In genomic region chr19:17390665-17391370, GRCh38 we compare ENCODE assay signal across 8 cellular contexts. TPM values are rescaled to one million over a fixed set of nuclear protein-coding genes. Genes with fewer than 3 reads are reported as not detected.
A peak's percentile ranks its signal among the peaks of the same experiment; 100 is the strongest.
DNase-seq lines count a peak whose midpoint lies in the region; ATAC-seq and TF ChIP-seq lines count a peak whose summit lies in the region.

No MANE protein-coding gene starts in this region.

- H3K27me3 Mint-ChIP-seq in GM23338 (ENCODE audit: insufficient read depth, low read depth, poor library complexity): peaks cover 12% of the 10 kb centered on the region

- H3K27me3 ChIP-seq in GM23338 (ENCODE audit: insufficient read depth) (peaks cover 10% of the 10 kb centered on the region; the same call in 1 of the 2 replicates), gastroesophageal sphincter (peaks cover 67% of the 10 kb centered on the region)

- H2AFZ ChIP-seq in GM23338: peak overlapping the region; percentile 97

- H3K4me1 ChIP-seq in GM23338 (ENCODE audit: insufficient read depth): peaks cover 9% of the 10 kb centered on the region; the same call in 1 of the 2 replicates
- peaks cover 0 to 40% (median 7%) of the 10 kb centered on the region in 3 donors for H3K4me1 ChIP-seq in gastroesophageal sphincter

- no peaks in the 10 kb centered on the region for H3K79me2 ChIP-seq in GM23338 (replicated peaks; ENCODE audit: insufficient read depth)

- peak; percentile 49 to 77 for TF ChIP-seq CTCF in GM23338 (conservative IDR thresholded peaks at IDR 0.05; ENCODE audit: low read depth in 2 of 2)
- peak; percentile 57 for TF ChIP-seq CTCF in LNCaP clone FGC (IDR thresholded peaks at IDR 0.05; ENCODE audit: control insufficient read depth, extremely low read depth, insufficient read depth)
- TF ChIP-seq CTCF in gastroesophageal sphincter (IDR thresholded peaks at IDR 0.05): peak; percentile 27 to 85 (median 73)

- peaks cover 10% of the 10 kb centered on the region for H3K4me1 Mint-ChIP-seq in GM23338

- peak overlapping the region; percentile 86 for H3K4me3 ChIP-seq in GM23338
- H3K4me3 ChIP-seq in LNCaP clone FGC (ENCODE audit: low read depth, low read length): peak overlapping the region; percentile 44
- peak overlapping the region; percentile 11 to 49 for H3K4me3 ChIP-seq in gastroesophageal sphincter

- H3K9me3 Mint-ChIP-seq in GM23338: peaks cover 14% of the 10 kb centered on the region

- DNase-seq in ELF-1 (ENCODE audit: low read depth, low spot score) (peak; percentile 93), GM23338 (ENCODE audit: low spot score) (peak; percentile 98), LNCaP clone FGC (ENCODE audit: low read depth) (peak; percentile 14), SHP77 (lab: John Stamatoyannopoulos, UW) (peak; percentile 91 to 92), activated gamma-delta T cell treated with Interleukin-2 at 50 U/mL for 16 hours (peak; percentile 91), nucleus accumbens (lab: John Stamatoyannopoulos, UW) (peak in 52 of 56 donors; percentile 14 to 88 (median 66)), substantia nigra (lab: John Stamatoyannopoulos, UW) (peak in 47 of 49 donors; percentile 25 to 87 (median 70))

- WGBS in gastroesophageal sphincter (ENCODE audit: low coverage in 1 of 2), 2 donors: 0 to 1% methylated on average over 5 to 18 of the region's 50 CpGs

- H3K27ac Mint-ChIP-seq in GM23338: no peak overlapping the region

- ATAC-seq in GM23338: peak; percentile 87
- ATAC-seq in gastroesophageal sphincter: peak; percentile 97

- no peak for TF ChIP-seq POLR2A in gastroesophageal sphincter (IDR thresholded peaks at IDR 0.05)

- peak overlapping the region; percentile 84; the same call in 1 of the 2 replicates for H3K27ac ChIP-seq in GM23338 (ENCODE audit: low read depth)
- peak overlapping the region in 1 of 4 donors; percentile 23 for H3K27ac ChIP-seq in gastroesophageal sphincter
- no peak overlapping the region for H3K27ac ChIP-seq in substantia nigra (ENCODE audit: low read depth, low read length, poor library complexity, severe bottlenecking)

- peak overlapping the region; percentile 98 for H3K4me2 ChIP-seq in GM23338

- peaks cover 20% of the 10 kb centered on the region for H3F3A ChIP-seq in GM23338 (replicated peaks; ENCODE audit: low read depth)

- no peaks in the 10 kb centered on the region; the same call in 1 of the 2 replicates for H4K20me1 ChIP-seq in GM23338 (replicated peaks; ENCODE audit: insufficient read depth)

- no peaks in the 10 kb centered on the region for H3K9me2 ChIP-seq in GM23338 (ENCODE audit: insufficient read depth)

- H3K36me3 Mint-ChIP-seq in GM23338 (ENCODE audit: low read depth): no peaks in the 10 kb centered on the region; the same call in 2 of the 3 replicates

- no peaks in the 10 kb centered on the region for H3K36me3 ChIP-seq in GM23338 (ENCODE audit: insufficient read depth)
- H3K36me3 ChIP-seq in gastroesophageal sphincter: no peaks in the 10 kb centered on the region

- peak overlapping the region; percentile 94 for H3K4me3 Mint-ChIP-seq in GM23338

- no peak for TF ChIP-seq EP300 in gastroesophageal sphincter (IDR thresholded peaks at IDR 0.05)

- peaks cover 0 to 15% (median 0%) of the 10 kb centered on the region in 3 donors for H3K9me3 ChIP-seq in gastroesophageal sphincter

TF ChIP-seq in GM23338, 12 proteins besides CTCF, POLR2A, EP300 and RAD21 (continues in another document):
- peak; percentile 56 for TF ChIP-seq POLR2AphosphoS5 (IDR thresholded peaks at IDR 0.05; ENCODE audit: low read depth)
- TF ChIP-seq NANOG (IDR thresholded peaks at IDR 0.05; ENCODE audit: borderline replicate concordance): no peak
- no peak for TF ChIP-seq ZNF331 (CRISPR knock-in tag; IDR thresholded peaks at IDR 0.05; ENCODE audit: low read depth)
- no peak for TF ChIP-seq EZH2 (IDR thresholded peaks at IDR 0.05; ENCODE audit: low read depth, unreplicated experiment)
- peak; percentile 40; the same call in 1 of the 2 replicates for TF ChIP-seq CREB1 (CRISPR knock-in tag; IDR thresholded peaks at IDR 0.05; ENCODE audit: low read depth)
- no peak for TF ChIP-seq ETS1 (IDR thresholded peaks at IDR 0.05)
- no peak for TF ChIP-seq EZH2phosphoT487 (IDR thresholded peaks at IDR 0.05; ENCODE audit: unreplicated experiment)
- no peak for TF ChIP-seq STAT1 (IDR thresholded peaks at IDR 0.05; ENCODE audit: unreplicated experiment)

RNA-seq across cellular contexts. Expression of gene CCDC194, which starts 3.2 kb away (rescaled TPM):
- 0.49 TPM in 1 of 2 replicates, not detected in the other for total RNA-seq in GM23338 (2014; rRNA removed; shearing (Covaris generic))
- polyA plus RNA-seq in GM23338 (2016; fragmentation: Nextera tagmentation; extraction: Ambion mirVana): 0.38 TPM in 1 of 2 replicates, not detected in the other
- not detected for total RNA-seq in gastroesophageal sphincter

RNA-seq across cellular contexts. Expression of gene PLVAP, which starts 13.7 kb away (rescaled TPM):
- not detected in 2 replicates for total RNA-seq in GM23338 (2014; rRNA removed; shearing (Covaris generic))
- not detected in 2 replicates for polyA plus RNA-seq in GM23338 (2016; fragmentation: Nextera tagmentation; extraction: Ambion mirVana)
- total RNA-seq in gastroesophageal sphincter: 100 to 1,000 TPM in 1 of 4 donors, 10 to 100 TPM in 3; 41.4 to 110 (median 67.9) TPM

RNA-seq across cellular contexts. Expression of gene BST2, which starts 14.6 kb away (rescaled TPM):
- 28.9 and 33.9 TPM in 2 replicates for total RNA-seq in GM23338 (2014; rRNA removed; shearing (Covaris generic))
- 22.0 and 24.9 TPM in 2 replicates for polyA plus RNA-seq in GM23338 (2016; fragmentation: Nextera tagmentation; extraction: Ambion mirVana)
- total RNA-seq in gastroesophageal sphincter: 100 to 1,000 TPM in 1 of 4 donors, 10 to 100 TPM in 3; 36.6 to 196 (median 40.7) TPM

RNA-seq across cellular contexts. Expression of gene MVB12A, which starts 29.0 kb away (rescaled TPM):
- 49.9 and 60.3 TPM in 2 replicates for total RNA-seq in GM23338 (2014; rRNA removed; shearing (Covaris generic))
- 36.6 and 43.5 TPM in 2 replicates for polyA plus RNA-seq in GM23338 (2016; fragmentation: Nextera tagmentation; extraction: Ambion mirVana)
- 10 to 100 TPM; 30.8 to 44.7 (median 37.7) TPM for total RNA-seq in gastroesophageal sphincter

RNA-seq across cellular contexts. Expression of gene GTPBP3, which starts 53.5 kb away (rescaled TPM):
- total RNA-seq in GM23338 (2014; rRNA removed; shearing (Covaris generic)): 67.8 and 78.6 TPM in 2 replicates
- polyA plus RNA-seq in GM23338 (2016; fragmentation: Nextera tagmentation; extraction: Ambion mirVana): 23.5 and 25.4 TPM in 2 replicates
- total RNA-seq in gastroesophageal sphincter: 10 to 100 TPM in 3 of 4 donors, 1 to 10 TPM in 1; 9.3 to 20.2 (median 15.6) TPM

Comparison
In these comparisons a context has a peak if more than half of its experiments do, and no peak if none do; other contexts are left out.
1. DNase-seq: peak in every context shown above with its lines; median percentile 98 in GM23338; 93 in ELF-1; 92 in SHP77; 91 in activated gamma-delta T cell treated with Interleukin-2 at 50 U/mL for 16 hours; 70 in substantia nigra; 66 in nucleus accumbens; 14 in LNCaP clone FGC.
2. H3K4me3 ChIP-seq: peak in every context shown above with its lines; median percentile 86 in GM23338; 44 in LNCaP clone FGC; 30 in gastroesophageal sphincter.
3. RNA of gene PLVAP, which starts 13.7 kb away (total RNA-seq): 41.4 to 110 TPM in gastroesophageal sphincter; not detected in GM23338; every median in the first group is over 10 times any median in the second.
4. Peak in every context shown above with its lines, with median percentiles within 50 percentile points of each other: CTCF ChIP-seq.